24 cellular contexts compared by ENCODE assay signal in genomic region chr10:44902838-44903545, GRCh38. TPM values are rescaled to one million over a fixed set of nuclear protein-coding genes. Genes with fewer than 3 reads are reported as not detected.
DNase-seq lines count a peak whose midpoint lies in the region; ATAC-seq and TF ChIP-seq lines count a peak whose summit lies in the region.
"Had no signal": no experiment of that assay in that cellular context is flagged by ENCODE, and none has a peak within 500 bp of the region (broad histone marks: within the 10 kb centered on the region; RNA-seq: fewer than 3 reads in every experiment).

No MANE protein-coding gene starts in this region.

- H2AK5ac ChIP-seq in trophoblast cell (ENCODE audit: low read length) = no peak overlapping the region

- WGBS in trophoblast cell (ENCODE audit: extremely low coverage, insufficient coverage, insufficient read length) = no CpG with 5 or more reads among the region's 9 CpGs

- peaks cover 14% of the 10 kb centered on the region for H3K4me1 Mint-ChIP-seq in endothelial cell (ENCODE audit: unreplicated experiment)
- H3K4me1 Mint-ChIP-seq: activated naive CD8-positive, alpha-beta T cell treated with anti-CD3 and anti-CD28 coated beads for 36 hours; immature natural killer cell had no signal

- H3K79me1 ChIP-seq in trophoblast cell (ENCODE audit: low read length) = peaks cover 11% of the 10 kb centered on the region

- H3K9me3 ChIP-seq in trophoblast cell (ENCODE audit: insufficient read depth, low read depth, low read length) = peaks cover 2% of the 10 kb centered on the region
- H3K9me3 ChIP-seq: breast epithelium, esophagus squamous epithelium, upper lobe of right lung had no signal

- H3K14ac ChIP-seq in trophoblast cell (ENCODE audit: low read length) = no peak overlapping the region

- no peaks in the 10 kb centered on the region for H3K27me3 ChIP-seq in trophoblast cell (ENCODE audit: insufficient read depth, low read length)
- H3K27me3 ChIP-seq: breast epithelium, dorsolateral prefrontal cortex, upper lobe of right lung had no signal

- H3K4me3 Mint-ChIP-seq in endothelial cell (ENCODE audit: unreplicated experiment) = no peak overlapping the region
- H3K4me3 Mint-ChIP-seq: activated naive CD8-positive, alpha-beta T cell treated with anti-CD3 and anti-CD28 coated beads for 36 hours; activated T-cell treated with anti-CD3 and anti-CD28 coated beads, Interleukin-2, amount 50 U/mL, for 72 hours; CD4-positive, alpha-beta T cell; immature natural killer cell; natural killer cell treated with Interleukin-12 subunit alpha and Interleukin-12 subunit beta and Interleukin-15 and Interleukin-18, amount 100 ng/mL, for 72 hours had no signal

- no peak overlapping the region for H2BK12ac ChIP-seq in trophoblast cell (ENCODE audit: low read length)

- H3K4me1 ChIP-seq in trophoblast cell (ENCODE audit: control insufficient read depth in 1 of 2, insufficient read depth in 2 of 2, low read length in 2 of 2) = peaks cover 26 to 34% of the 10 kb centered on the region in 2 experiments
- H3K4me1 ChIP-seq: breast epithelium, esophagus squamous epithelium, upper lobe of right lung had no signal

- no peak overlapping the region for H3K9ac ChIP-seq in trophoblast cell (ENCODE audit: low read length)

- H3K18ac ChIP-seq in trophoblast cell (ENCODE audit: low read length) = no peak overlapping the region

- no peak overlapping the region for H4K91ac ChIP-seq in trophoblast cell (ENCODE audit: low read depth, low read length)

- H2BK120ac ChIP-seq in trophoblast cell (ENCODE audit: insufficient read depth, low read length, poor library complexity) = peak overlapping the region; percentile 16

- H4K8ac ChIP-seq in trophoblast cell (ENCODE audit: low read depth, low read length) = no peak overlapping the region

- no peak overlapping the region for H3K4me3 ChIP-seq in trophoblast cell (ENCODE audit: low read depth, low read length)
- H3K4me3 ChIP-seq: breast epithelium, dorsolateral prefrontal cortex, esophagus squamous epithelium, lung, upper lobe of right lung had no signal

- H3K27ac ChIP-seq in trophoblast cell (ENCODE audit: low read depth, low read length) = peak overlapping the region; percentile 50
- H3K27ac ChIP-seq: breast epithelium, dorsolateral prefrontal cortex, esophagus squamous epithelium, upper lobe of right lung had no signal

- no peaks in the 10 kb centered on the region for H3K27me3 Mint-ChIP-seq in endothelial cell (ENCODE audit: unreplicated experiment)
- H3K27me3 Mint-ChIP-seq: activated naive CD8-positive, alpha-beta T cell treated with anti-CD3 and anti-CD28 coated beads for 36 hours; CD4-positive, alpha-beta T cell had no signal

- H3K9me3 Mint-ChIP-seq in endothelial cell (ENCODE audit: unreplicated experiment) = no peaks in the 10 kb centered on the region
- H3K9me3 Mint-ChIP-seq: activated naive CD8-positive, alpha-beta T cell treated with anti-CD3 and anti-CD28 coated beads for 36 hours; activated T-cell treated with anti-CD3 and anti-CD28 coated beads, Interleukin-2, amount 50 U/mL, for 72 hours; CD4-positive, alpha-beta T cell; immature natural killer cell; natural killer cell treated with Interleukin-12 subunit alpha and Interleukin-12 subunit beta and Interleukin-15 and Interleukin-18, amount 100 ng/mL, for 72 hours had no signal

- no peak overlapping the region for H2AFZ ChIP-seq in trophoblast cell (ENCODE audit: insufficient read depth, low read length, poor library complexity)

- no peak for ATAC-seq in HG03469 (IDR thresholded peaks at IDR 0.05; ENCODE audit: unreplicated experiment)
- ATAC-seq in HG03457 (IDR thresholded peaks at IDR 0.05; ENCODE audit: unreplicated experiment) = no peak
- ATAC-seq: activated T-cell treated with anti-CD3 and anti-CD28 coated beads, Interleukin-2, amount 50 U/mL, for 72 hours; natural killer cell treated with Interleukin-12 subunit alpha and Interleukin-12 subunit beta and Interleukin-15 and Interleukin-18, amount 100 ng/mL, for 72 hours; upper lobe of right lung had no signal

- H3K36me3 Mint-ChIP-seq in endothelial cell (ENCODE audit: low read depth, unreplicated experiment) = no peaks in the 10 kb centered on the region
- H3K36me3 Mint-ChIP-seq: activated naive CD8-positive, alpha-beta T cell treated with anti-CD3 and anti-CD28 coated beads for 36 hours; immature natural killer cell; natural killer cell treated with Interleukin-12 subunit alpha and Interleukin-12 subunit beta and Interleukin-15 and Interleukin-18, amount 100 ng/mL, for 72 hours had no signal

- H2BK5ac ChIP-seq in trophoblast cell (ENCODE audit: low read depth, low read length, poor library complexity) = no peak overlapping the region

- no peak for TF ChIP-seq CTCF in endothelial cell (IDR thresholded peaks at IDR 0.05; ENCODE audit: unreplicated experiment)

- no peak overlapping the region for H3K4ac ChIP-seq in trophoblast cell (ENCODE audit: low read depth, low read length)

- no peaks in the 10 kb centered on the region for H3K36me3 ChIP-seq in trophoblast cell (ENCODE audit: control insufficient read depth in 1 of 2, insufficient read depth in 2 of 2, low read length in 2 of 2)
- H3K36me3 ChIP-seq: breast epithelium, esophagus squamous epithelium, upper lobe of right lung had no signal

- H3K79me2 ChIP-seq in trophoblast cell (ENCODE audit: control insufficient read depth, insufficient read depth, low read length, poor library complexity) = no peaks in the 10 kb centered on the region

- H3K27ac Mint-ChIP-seq in endothelial cell (ENCODE audit: unreplicated experiment) = no peak overlapping the region
- H3K27ac Mint-ChIP-seq: activated naive CD8-positive, alpha-beta T cell treated with anti-CD3 and anti-CD28 coated beads for 36 hours; activated T-cell treated with anti-CD3 and anti-CD28 coated beads, Interleukin-2, amount 50 U/mL, for 72 hours; CD4-positive, alpha-beta T cell; immature natural killer cell; natural killer cell treated with Interleukin-12 subunit alpha and Interleukin-12 subunit beta and Interleukin-15 and Interleukin-18, amount 100 ng/mL, for 72 hours had no signal

- DNase-seq in DMS153 (lab: John Stamatoyannopoulos, UW) (peak; percentile 12), DMS153 treated with DMSO at 0.1 percent for 48 hours (lab: John Stamatoyannopoulos, UW; ENCODE audit: unreplicated experiment) (no peak), NCI-H187 treated with DMSO at 0.1 percent for 48 hours (lab: John Stamatoyannopoulos, UW) (peak; percentile 11), ecto neural progenitor cell (ENCODE audit: low spot score) (peak; percentile 58), trophoblast cell (no peak), endothelial cell (ENCODE audit: low spot score) (no peak)
- DNase-seq: 8988T; activated naive CD8-positive, alpha-beta T cell treated with anti-CD3 and anti-CD28 coated beads for 36 hours; activated T-cell treated with anti-CD3 and anti-CD28 coated beads, Interleukin-2, amount 50 U/mL, for 72 hours; CD4-positive, alpha-beta T cell; dorsolateral prefrontal cortex; esophagus squamous epithelium; head of caudate nucleus; immature natural killer cell; NCI-H226; stimulated activated CD4-positive, alpha-beta T cell treated with anti-CD3 and anti-CD28 coated beads, Interleukin-15, amount 100 ng/mL, for 24 hours; stimulated activated naive CD4-positive, alpha-beta T cell; upper lobe of right lung had no signal

- no peak overlapping the region for H3K23ac ChIP-seq in trophoblast cell (ENCODE audit: low read length)

- H3K4me2 ChIP-seq in trophoblast cell (ENCODE audit: low read length) = no peak overlapping the region

- no peak overlapping the region for H4K12ac ChIP-seq in trophoblast cell (ENCODE audit: low read depth, low read length)

RNA-seq across cellular contexts. Expression of gene TMEM72, which starts 8.1 kb away (rescaled TPM):
- polyA plus RNA-seq in trophoblast cell (2013) = 0.18 and 0.37 TPM in 2 replicates
- total RNA-seq in endothelial cell (ENCODE audit: unreplicated experiment) = not detected
- total RNA-seq: activated naive CD8-positive, alpha-beta T cell treated with anti-CD3 and anti-CD28 coated beads for 36 hours; activated T-cell treated with anti-CD3 and anti-CD28 coated beads, Interleukin-2, amount 50 U/mL, for 72 hours; breast epithelium; CD4-positive, alpha-beta T cell; esophagus squamous epithelium; natural killer cell treated with Interleukin-12 subunit alpha and Interleukin-12 subunit beta and Interleukin-15 and Interleukin-18, amount 100 ng/mL, for 72 hours; T-helper 1 cell treated with Interleukin-12 subunit alpha and Interleukin-12 subunit beta and Interleukin-4 antibody, amounts not matched to agents 30 ng/mL and 1 ng/mL, for 36 hours; upper lobe of right lung had no signal
- polyA plus RNA-seq: immature natural killer cell had no signal

RNA-seq across cellular contexts. Expression of gene RASSF4, which starts 56.6 kb away (rescaled TPM):
- polyA plus RNA-seq in trophoblast cell (2013) = 9.7 and 11.1 TPM in 2 replicates
- total RNA-seq in endothelial cell (ENCODE audit: unreplicated experiment) = 9.6 TPM

Comparison
In these comparisons a context has a peak if more than half of its experiments do, and no peak if none do; other contexts are left out.
1. DNase-seq: peak in DMS153 (single experiment), NCI-H187 treated with DMSO at 0.1 percent for 48 hours (single experiment) and ecto neural progenitor cell (single experiment); none in DMS153 treated with DMSO at 0.1 percent for 48 hours (single experiment), trophoblast cell (0 of 2) and endothelial cell (single experiment).